In the genomic region with DNA sequence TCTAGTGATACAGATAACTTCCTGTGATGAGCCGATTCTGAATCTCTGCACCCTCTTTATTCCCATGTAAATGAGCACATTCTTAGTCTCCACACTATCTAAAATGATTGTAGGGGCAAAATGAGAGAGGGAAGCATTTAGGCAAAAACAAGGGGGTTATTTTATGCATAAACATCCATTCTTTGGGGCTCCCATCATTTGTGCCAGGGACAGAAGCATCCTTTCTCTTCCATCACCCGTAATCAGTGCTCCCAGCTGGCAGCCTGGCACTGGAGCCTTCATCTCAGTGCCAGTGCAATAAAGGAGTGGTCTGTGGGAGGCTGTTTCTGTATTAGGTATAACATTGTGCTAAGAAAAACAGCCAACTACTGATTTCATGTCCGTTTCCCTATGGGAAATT, we compare ENCODE assay signal across 1 cellular context.
TF ChIP-seq lines count a peak whose summit lies in the region.

No MANE protein-coding gene starts in this region.

TF ChIP-seq in HepG2, 621 proteins besides CTCF, POLR2A, EP300 and RAD21:
- TF ChIP-seq ZNF18 (CRISPR knock-in tag; IDR thresholded peaks at IDR 0.05; ENCODE audit: insufficient replicate concordance) (no peak), JUN (CRISPR knock-in tag; IDR thresholded peaks at IDR 0.05) (no peak), ZXDC (CRISPR knock-in tag; IDR thresholded peaks at IDR 0.05) (no peak), CCDC6 (CRISPR knock-in tag; IDR thresholded peaks at IDR 0.05) (0 out of 2 replicates have a peak, but pooled peaks have one; percentile 16), ZNF414 (CRISPR knock-in tag; IDR thresholded peaks at IDR 0.05) (no peak), ZNF780A (CRISPR knock-in tag; IDR thresholded peaks at IDR 0.05) (peak; percentile 26; the same call in 1 of the 2 replicates), CEBPB (IDR thresholded peaks at IDR 0.05; ENCODE audit: borderline replicate concordance, low read depth, low read length) (no peak), RFXAP (CRISPR knock-in tag; IDR thresholded peaks at IDR 0.05; ENCODE audit: borderline replicate concordance) (no peak), E2F2 (CRISPR knock-in tag; IDR thresholded peaks at IDR 0.05; ENCODE audit: borderline replicate concordance) (no peak), SNAI1 (CRISPR knock-in tag; IDR thresholded peaks at IDR 0.05; ENCODE audit: borderline replicate concordance) (no peak), PHF20 (CRISPR knock-in tag; IDR thresholded peaks at IDR 0.05) (0 out of 2 replicates have a peak, but pooled peaks have one; percentile 6), NFATC3 (CRISPR knock-in tag; IDR thresholded peaks at IDR 0.05) (no peak), DNMT1 (CRISPR knock-in tag; IDR thresholded peaks at IDR 0.05) (no peak), MAFG (CRISPR knock-in tag; IDR thresholded peaks at IDR 0.05) (no peak)
TF ChIP-seq in HepG2: peak in this region for 3.
